In genomic region chr15:75368689-75369239, GRCh38 we compare ENCODE assay signal across 8 cellular contexts. TPM values are rescaled to one million over a fixed set of nuclear protein-coding genes. Genes with fewer than 3 reads are reported as not detected.
DNase-seq lines count a peak whose midpoint lies in the region; ATAC-seq and TF ChIP-seq lines count a peak whose summit lies in the region.

No MANE protein-coding gene starts in this region.

- H3K4me1 ChIP-seq in trophoblast cell (ENCODE audit: control insufficient read depth in 1 of 2, insufficient read depth in 2 of 2, low read length in 2 of 2), result peaks cover 3 to 9% of the 10 kb centered on the region in 2 experiments

- H4K91ac ChIP-seq in trophoblast cell (ENCODE audit: low read depth, low read length), result peak overlapping the region; percentile 84

- H2BK120ac ChIP-seq in trophoblast cell (ENCODE audit: insufficient read depth, low read length, poor library complexity), result peak overlapping the region; percentile 8

- peak; percentile 19 for ATAC-seq in GM21447 (IDR thresholded peaks at IDR 0.05; ENCODE audit: unreplicated experiment)

- H3K14ac ChIP-seq in trophoblast cell (ENCODE audit: low read length), result peak overlapping the region; percentile 85

- TF ChIP-seq CTCF in SU-DHL-6 (IDR thresholded peaks at IDR 0.05; ENCODE audit: insufficient read depth, low read length, poor library complexity, severe bottlenecking) (no peak), fibroblast of pulmonary artery (IDR thresholded peaks at IDR 0.05; ENCODE audit: low read length, missing control alignments) (no peak)

- peaks cover 8% of the 10 kb centered on the region for H3K79me1 ChIP-seq in trophoblast cell (ENCODE audit: low read length)

- H3K23ac ChIP-seq in trophoblast cell (ENCODE audit: low read length), result no peak overlapping the region

- H3K18ac ChIP-seq in trophoblast cell (ENCODE audit: low read length), result no peak overlapping the region

- peak overlapping the region; percentile 85 for H3K4me2 ChIP-seq in SU-DHL-6 (ENCODE audit: low read depth, low read length, poor library complexity, severe bottlenecking)
- peak overlapping the region; percentile 94 for H3K4me2 ChIP-seq in trophoblast cell (ENCODE audit: low read length)

- peak overlapping the region; percentile 80 for H2BK5ac ChIP-seq in trophoblast cell (ENCODE audit: low read depth, low read length, poor library complexity)

- peak overlapping the region; percentile 21 for H4K8ac ChIP-seq in trophoblast cell (ENCODE audit: low read depth, low read length)

- H4K20me1 ChIP-seq in SU-DHL-6 (ENCODE audit: low read depth, low read length), result no peaks in the 10 kb centered on the region

- intact Hi-C loops in posterior cingulate gyrus (cut with DNase I), result loop anchor here (5.0 kb wide), 2 partner anchors 84 to 259 kb away; partner anchors contain the start of genes SIN3A and SNUPN

- H3K9me2 ChIP-seq in SU-DHL-6 (replicated peaks; ENCODE audit: insufficient read depth, low read length), result no peaks in the 10 kb centered on the region

- H3K79me2 ChIP-seq in SU-DHL-6 (ENCODE audit: insufficient read depth, low read length), result no peaks in the 10 kb centered on the region
- H3K79me2 ChIP-seq in trophoblast cell (ENCODE audit: control insufficient read depth, insufficient read depth, low read length, poor library complexity), result peaks cover 4% of the 10 kb centered on the region

- DNase-seq in AG08396 (ENCODE audit: low spot score) (peak; percentile 21), fibroblast of pulmonary artery (ENCODE audit: low read depth) (no peak), trophoblast cell (peak in 1 of 2 donors; percentile 2), DMS153 treated with DMSO at 0.1 percent for 48 hours (lab: John Stamatoyannopoulos, UW; ENCODE audit: unreplicated experiment) (no peak), HuH-7.5 (ENCODE audit: low spot score) (no peak), posterior cingulate gyrus (no peak)

- no peaks in the 10 kb centered on the region for H3K9me3 ChIP-seq in SU-DHL-6 (ENCODE audit: insufficient read depth, low read length)
- no peaks in the 10 kb centered on the region for H3K9me3 ChIP-seq in trophoblast cell (ENCODE audit: insufficient read depth, low read depth, low read length)

- H3K4me3 ChIP-seq in SU-DHL-6 (ENCODE audit: insufficient read depth, low read length, poor library complexity, severe bottlenecking) (peak overlapping the region; percentile 71), fibroblast of pulmonary artery (replicated peaks; ENCODE audit: low read depth, low read length) (peak overlapping the region; percentile 87), trophoblast cell (ENCODE audit: low read depth, low read length) (peak overlapping the region; percentile 89)

- no peak overlapping the region for H2BK12ac ChIP-seq in trophoblast cell (ENCODE audit: low read length)

- H3F3A ChIP-seq in SU-DHL-6 (ENCODE audit: insufficient read depth), result peaks cover 28% of the 10 kb centered on the region

- no peaks in the 10 kb centered on the region for H3K27me3 ChIP-seq in SU-DHL-6 (ENCODE audit: low read length)
- H3K27me3 ChIP-seq in trophoblast cell (ENCODE audit: insufficient read depth, low read length), result no peaks in the 10 kb centered on the region

- H2AFZ ChIP-seq in SU-DHL-6 (ENCODE audit: low read depth, low read length, severe bottlenecking) (peak overlapping the region; percentile 68), trophoblast cell (ENCODE audit: insufficient read depth, low read length, poor library complexity) (peak overlapping the region; percentile 75)

- H3K9ac ChIP-seq in SU-DHL-6 (ENCODE audit: low read length), result peak overlapping the region; percentile 76
- H3K9ac ChIP-seq in trophoblast cell (ENCODE audit: low read length), result peak overlapping the region; percentile 88

- H4K12ac ChIP-seq in trophoblast cell (ENCODE audit: low read depth, low read length), result peak overlapping the region; percentile 8

- peak overlapping the region; percentile 19 for H2AK5ac ChIP-seq in trophoblast cell (ENCODE audit: low read length)

- H3K36me3 ChIP-seq in SU-DHL-6 (ENCODE audit: low read length) (peaks cover 2% of the 10 kb centered on the region; the same call in 1 of the 2 replicates), trophoblast cell (ENCODE audit: control insufficient read depth in 1 of 2, insufficient read depth in 2 of 2, low read length in 2 of 2) (peaks cover 32 to 50% of the 10 kb centered on the region in 2 experiments)

- H3K27ac ChIP-seq in SU-DHL-6 (ENCODE audit: low read depth, low read length), result peak overlapping the region; percentile 86
- peak overlapping the region; percentile 93 for H3K27ac ChIP-seq in trophoblast cell (ENCODE audit: low read depth, low read length)

- WGBS in trophoblast cell (ENCODE audit: extremely low coverage, insufficient coverage, insufficient read length), result no CpG with 5 or more reads among the region's 23 CpGs

- no peak overlapping the region for H3K4ac ChIP-seq in trophoblast cell (ENCODE audit: low read depth, low read length)

RNA-seq across cellular contexts. Expression of gene MAN2C1, which starts 0.4 kb away (rescaled TPM):
- polyA plus RNA-seq in trophoblast cell (2013), result 35.1 and 37.3 TPM in 2 replicates

RNA-seq across cellular contexts. Expression of gene NEIL1, which starts 21.9 kb away (rescaled TPM):
- 4.2 and 5.1 TPM in 2 replicates for polyA plus RNA-seq in trophoblast cell (2013)

RNA-seq across cellular contexts. Expression of gene COMMD4, which starts 32.9 kb away (rescaled TPM):
- 66.2 and 66.8 TPM in 2 replicates for polyA plus RNA-seq in trophoblast cell (2013)
